Comparison of ENCODE assay signal across 8 cellular contexts in the genomic region with DNA sequence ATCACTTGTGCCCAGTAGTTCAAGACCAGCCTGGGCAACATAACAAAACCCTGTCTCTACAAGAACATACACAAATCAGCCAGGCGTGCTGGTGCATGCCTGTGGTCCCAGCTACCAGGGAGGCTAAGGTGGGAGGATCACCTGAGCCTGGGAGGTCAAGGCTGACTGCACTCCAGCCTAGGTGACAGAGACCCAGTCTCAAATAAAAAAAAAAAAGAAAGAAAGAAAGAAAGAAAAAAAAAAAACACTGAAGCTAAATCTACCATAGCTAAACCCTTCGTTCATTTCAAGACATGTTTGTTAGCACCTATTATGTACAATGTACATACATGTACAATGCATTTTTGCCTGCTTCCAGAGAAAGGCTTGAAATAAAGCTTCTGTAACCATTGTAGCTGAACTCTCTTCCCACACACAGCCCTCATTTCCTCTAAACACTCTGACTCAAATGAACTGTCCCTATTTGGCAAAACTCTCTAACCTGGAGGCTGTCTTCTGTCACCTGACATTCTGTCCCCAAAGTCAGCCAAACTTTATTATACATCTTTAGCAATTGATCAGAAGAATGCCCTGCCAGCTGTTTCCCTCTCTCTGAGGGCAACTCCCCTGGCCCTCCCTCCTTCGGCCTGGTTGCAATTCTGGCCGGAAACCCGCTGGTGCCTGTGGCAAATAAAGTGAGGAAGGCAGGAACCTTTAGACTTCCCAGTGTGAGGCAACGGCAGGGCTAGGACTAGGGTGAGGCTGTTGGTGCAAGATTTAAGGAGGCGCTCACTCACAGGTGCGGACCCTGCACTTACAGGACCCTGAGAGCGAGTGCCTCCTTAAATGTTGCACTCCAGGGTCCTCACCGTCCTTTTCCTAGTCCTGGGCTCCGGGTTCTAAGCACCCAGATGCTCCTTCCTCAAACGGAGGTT. TPM values are rescaled to one million over a fixed set of nuclear protein-coding genes. Genes with fewer than 3 reads are reported as not detected.
DNase-seq lines count a peak whose midpoint lies in the region; ATAC-seq, FAIRE-seq and TF ChIP-seq lines count a peak whose summit lies in the region.

No MANE protein-coding gene starts in this region.

- no peak overlapping the region; the same call in 1 of the 2 replicates for H2AFZ ChIP-seq in PC-3 (ENCODE audit: low read length)

- TF ChIP-seq POLR2A in A549 (IDR thresholded peaks at IDR 0.05; ENCODE audit: low read length) (no peak), GM19099 (IDR thresholded peaks at IDR 0.05; ENCODE audit: extremely low read depth, insufficient read length, low read depth) (peak; percentile 18), body of pancreas (IDR thresholded peaks at IDR 0.05) (peak in 1 of 3 donors; percentile 41), gastrocnemius medialis (IDR thresholded peaks at IDR 0.05) (no peak)

- H4K20me1 ChIP-seq in PC-3 (ENCODE audit: low read length) = no peaks in the 10 kb centered on the region

- H3K9me3 ChIP-seq in A549 (no peaks in the 10 kb centered on the region), PC-3 (ENCODE audit: low read length) (no peaks in the 10 kb centered on the region), body of pancreas (no peaks in the 10 kb centered on the region), iPS-20b (ENCODE audit: insufficient read depth, low read depth, low read length) (no peaks in the 10 kb centered on the region), gastrocnemius medialis (no peaks in the 10 kb centered on the region)

- ATAC-seq in A549 (peak; percentile 50 to 66), PC-3 (peak; percentile 74), body of pancreas (peak; percentile 34), gastrocnemius medialis (no peak), GM21529 (IDR thresholded peaks at IDR 0.05; ENCODE audit: unreplicated experiment) (no peak), GM19023 (IDR thresholded peaks at IDR 0.05; ENCODE audit: unreplicated experiment) (no peak)

- in situ Hi-C loops in gastrocnemius medialis (cut with MboI; ENCODE audit: low sequenced_read_pairs in 4 of 4) = loop anchor here (5.0 to 25.0 kb wide), 2 partner anchors 78 to 137 kb away; a partner anchor contains a TSS

- no peak for TF ChIP-seq EP300 in A549 (IDR thresholded peaks at IDR 0.05)

- H3K27me3 ChIP-seq in PC-3 (ENCODE audit: low read length) (no peaks in the 10 kb centered on the region), body of pancreas (no peaks in the 10 kb centered on the region), iPS-20b (ENCODE audit: insufficient read depth, low read length) (peaks cover 38% of the 10 kb centered on the region), gastrocnemius medialis (no peaks in the 10 kb centered on the region)

- DNase-seq in A549 (ENCODE audit: low read depth in 1 of 2, low spot score in 1 of 2) (peak; percentile 71 to 85), PC-3 (peak; percentile 66), body of pancreas (peak; percentile 42 to 72 (median 68)), gastrocnemius medialis (peak; percentile 14 to 23)

- peaks cover 30% of the 10 kb centered on the region for H3K4me1 ChIP-seq in A549
- H3K4me1 ChIP-seq in PC-3 (ENCODE audit: insufficient read depth, low read length) = peaks cover 12% of the 10 kb centered on the region; the same call in 1 of the 2 replicates
- peaks cover 21% of the 10 kb centered on the region for H3K4me1 ChIP-seq in body of pancreas
- peaks cover 2% of the 10 kb centered on the region; the same call in 1 of the 2 replicates for H3K4me1 ChIP-seq in iPS-20b (ENCODE audit: insufficient read depth, low read length)
- peaks cover 22 to 29% of the 10 kb centered on the region in 2 donors for H3K4me1 ChIP-seq in gastrocnemius medialis

- no peaks in the 10 kb centered on the region for H3K9me2 ChIP-seq in PC-3 (replicated peaks; ENCODE audit: low read length)

- 15% methylated on average over 12 of the region's 12 CpGs for WGBS in A549 (ENCODE audit: missing lambda C conversion rate)
- 18 to 28% methylated on average over 12 of the region's 12 CpGs for WGBS in body of pancreas, 2 donors

- POLR2A ChIA-PET in A549 (lab: Yijun Ruan, JAX) = interaction anchor here (0.5 to 1.6 kb wide), 2 partner anchors 21 to 61 kb away, joined by 3 to 5 read pairs; no protein-coding TSS in a partner anchor
- POLR2A ChIA-PET in PC-3 (lab: Charles Lee; ENCODE audit: unreplicated experiment) = interaction anchor here (0.6 kb wide), 1 partner anchor 59 kb away, joined by 12 read pairs; no protein-coding TSS in a partner anchor

- peaks cover 29% of the 10 kb centered on the region for H3K79me2 ChIP-seq in PC-3 (ENCODE audit: low read length)

- TF ChIP-seq RAD21 in A549 (conservative IDR thresholded peaks at IDR 0.05 in 1 of 2, IDR thresholded peaks at IDR 0.05 in 1 of 2) = no peak

- H3K4me3 ChIP-seq in A549 (peak overlapping the region; percentile 90), PC-3 (ENCODE audit: low read length) (peak overlapping the region; percentile 98), body of pancreas (no peak overlapping the region), iPS-20b (ENCODE audit: low read length) (peak overlapping the region; percentile 91), gastrocnemius medialis (peak overlapping the region; percentile 67 to 95 (median 81))

- H3K27ac ChIP-seq in A549 (peak overlapping the region; percentile 79 to 90), PC-3 (ENCODE audit: low read length) (peak overlapping the region; percentile 18; the same call in 1 of the 2 replicates), body of pancreas (peak overlapping the region in 3 of 4 donors; percentile 62 to 83 (median 81)), iPS-20b (ENCODE audit: low read length) (no peak overlapping the region), gastrocnemius medialis (peak overlapping the region; percentile 80 to 87 (median 84))

- BruUV-seq in PC-3 (replicated peaks; lab: Mats Ljungman, UMichigan) = no TSS peak

- no peak for TF ChIP-seq CTCF in A549 (IDR thresholded peaks at IDR 0.05)
- TF ChIP-seq CTCF in PC-3 (conservative IDR thresholded peaks at IDR 0.05; ENCODE audit: low read depth, low read length) = no peak
- TF ChIP-seq CTCF in body of pancreas (IDR thresholded peaks at IDR 0.05) = no peak
- TF ChIP-seq CTCF in gastrocnemius medialis (IDR thresholded peaks at IDR 0.05 in 4 of 5, conservative IDR thresholded peaks at IDR 0.05 in 1 of 5) = no peak

- peak; percentile 65 for FAIRE-seq in A549 (lab: Jason Lieb, UNC)

- H3K9ac ChIP-seq in PC-3 (ENCODE audit: low read length) (peak overlapping the region; percentile 71; the same call in 1 of the 2 replicates), iPS-20b (ENCODE audit: low read depth, low read length) (no peak overlapping the region)

- H3K4me2 ChIP-seq in A549 (peak overlapping the region; percentile 80), PC-3 (ENCODE audit: low read length) (peak overlapping the region; percentile 88)

- intact Hi-C loops in PC-3 (cut with micrococcal nuclease) (no loop called here), body of pancreas (cut with DNase I) (no loop called here), gastrocnemius medialis (cut with DNase I; ENCODE audit: low total_unique reads) (no loop called here)

- CTCF ChIA-PET in A549 (lab: Yijun Ruan, JAX) = interaction anchor here (0.6 to 12.2 kb wide), 18 partner anchors 7 to 220 kb away, joined by 3 to 462 read pairs (median 4); a partner anchor contains a TSS
- CTCF ChIA-PET in PC-3 (lab: Charles Lee) = no interaction called here

- no peaks in the 10 kb centered on the region for H3F3A ChIP-seq in PC-3 (ENCODE audit: low read length, unreplicated experiment)

- H3K36me3 ChIP-seq in PC-3 (ENCODE audit: low read depth, low read length) (no peaks in the 10 kb centered on the region), body of pancreas (replicated peaks in 1 of 2; ENCODE audit: insufficient read depth in 1 of 2, low read depth in 2 of 2) (no peaks in the 10 kb centered on the region), iPS-20b (ENCODE audit: insufficient read depth, low read depth, low read length) (no peaks in the 10 kb centered on the region), gastrocnemius medialis (no peaks in the 10 kb centered on the region)

RNA-seq across cellular contexts. Expression of a gene that starts 1.8 kb away (rescaled TPM):
- polyA plus RNA-seq in A549 (2011; rRNA removed) (58.9 and 75.6 TPM in 2 replicates), A549 (2017; fragmentation: RNase III; extraction: RNeasy Plus Mini Kit Qiagen cat#74134 plus additional on column Dnase treatment) (31.2 to 38.6 TPM (median 37.3 TPM) in 3 replicates)
- polyA plus RNA-seq in A549 (2012; cell fraction: cytosol; rRNA removed) = 74.2 and 87.8 TPM in 2 replicates
- 69.3 and 108 TPM in 2 replicates for polyA plus RNA-seq in A549 (2012; cell fraction: nucleus; rRNA removed)
- 49.9 and 56.3 TPM in 2 replicates for polyA minus RNA-seq in A549 (2011; rRNA and poly(A)+ RNA removed)
- total RNA-seq in PC-3 (2014; rRNA removed) (34.2 and 44.9 TPM in 2 replicates), body of pancreas (10 to 100 TPM; 21.1 to 29.8 TPM), gastrocnemius medialis (10 to 100 TPM; 18.6 to 34.8 (median 29.2) TPM)

RNA-seq across cellular contexts. Expression of a gene that starts 7.8 kb away (rescaled TPM):
- polyA plus RNA-seq in A549 (2011; rRNA removed) (0.09 and 0.38 TPM in 2 replicates), A549 (2017; fragmentation: RNase III; extraction: RNeasy Plus Mini Kit Qiagen cat#74134 plus additional on column Dnase treatment) (1.4 to 2.2 TPM (median 1.5 TPM) in 3 replicates)
- 0.46 and 0.67 TPM in 2 replicates for polyA plus RNA-seq in A549 (2012; cell fraction: cytosol; rRNA removed)
- polyA plus RNA-seq in A549 (2012; cell fraction: nucleus; rRNA removed) = 0.65 and 1.1 TPM in 2 replicates
- 0.39 and 0.74 TPM in 2 replicates for polyA minus RNA-seq in A549 (2011; rRNA and poly(A)+ RNA removed)
- total RNA-seq in PC-3 (2014; rRNA removed) (0.98 TPM in 1 of 2 replicates, not detected in the other), body of pancreas (under 1 TPM in 1 of 2 donors, not detected in 1; 0.52 TPM), gastrocnemius medialis (not detected)

RNA-seq across cellular contexts. Expression of a gene that starts 20.6 kb away (rescaled TPM):
- polyA plus RNA-seq in A549 (2011; rRNA removed) (4.4 and 5.5 TPM in 2 replicates), A549 (2017; fragmentation: RNase III; extraction: RNeasy Plus Mini Kit Qiagen cat#74134 plus additional on column Dnase treatment) (10.1 to 12.0 TPM (median 12.0 TPM) in 3 replicates)
- polyA plus RNA-seq in A549 (2012; cell fraction: cytosol; rRNA removed) = 9.8 and 10.9 TPM in 2 replicates
- 16.5 and 16.6 TPM in 2 replicates for polyA plus RNA-seq in A549 (2012; cell fraction: nucleus; rRNA removed)
- polyA minus RNA-seq in A549 (2011; rRNA and poly(A)+ RNA removed) = 2.3 and 3.5 TPM in 2 replicates
- total RNA-seq in PC-3 (2014; rRNA removed) (29.0 and 36.0 TPM in 2 replicates), body of pancreas (10 to 100 TPM; 14.5 to 16.9 TPM), gastrocnemius medialis (1 to 10 TPM; 1.5 to 9.6 (median 6.7) TPM)

RNA-seq across cellular contexts. Expression of a gene that starts 50.1 kb away (rescaled TPM):
- 31.9 and 32.0 TPM in 2 replicates for polyA plus RNA-seq in A549 (2011; rRNA removed)
- polyA plus RNA-seq in A549 (2012; cell fraction: cytosol; rRNA removed) = 49.4 and 52.2 TPM in 2 replicates
- 47.2 and 52.6 TPM in 2 replicates for polyA plus RNA-seq in A549 (2012; cell fraction: nucleus; rRNA removed)
- polyA plus RNA-seq in A549 (2017; fragmentation: RNase III; extraction: RNeasy Plus Mini Kit Qiagen cat#74134 plus additional on column Dnase treatment) = 55.1 to 62.3 TPM (median 55.2 TPM) in 3 replicates
- 33.6 and 35.3 TPM in 2 replicates for polyA minus RNA-seq in A549 (2011; rRNA and poly(A)+ RNA removed)
- total RNA-seq in PC-3 (2014; rRNA removed) = 23.4 and 43.1 TPM in 2 replicates
- 10 to 100 TPM; 19.7 to 31.0 TPM for total RNA-seq in body of pancreas
- 10 to 100 TPM in 3 of 4 donors, 1 to 10 TPM in 1; 9.3 to 20.3 (median 16.7) TPM for total RNA-seq in gastrocnemius medialis

RNA-seq across cellular contexts. Expression of a gene that starts 50.4 kb away (rescaled TPM):
- polyA plus RNA-seq in A549 (2011; rRNA removed) (0.12 TPM in 1 of 2 replicates, not detected in the other), A549 (2017; fragmentation: RNase III; extraction: RNeasy Plus Mini Kit Qiagen cat#74134 plus additional on column Dnase treatment) (0.27 to 0.37 TPM (median 0.28 TPM) in 3 replicates)
- polyA plus RNA-seq in A549 (2012; cell fraction: cytosol; rRNA removed) = 0.13 and 0.26 TPM in 2 replicates
- polyA plus RNA-seq in A549 (2012; cell fraction: nucleus; rRNA removed) = 0.32 and 0.47 TPM in 2 replicates
- polyA minus RNA-seq in A549 (2011; rRNA and poly(A)+ RNA removed) = not detected in 2 replicates
- total RNA-seq in PC-3 (2014; rRNA removed) (0.18 TPM in 1 of 2 replicates, not detected in the other), body of pancreas (1 to 10 TPM in 1 of 2 donors, not detected in 1; 4.6 TPM), gastrocnemius medialis (1 to 10 TPM in 1 of 4 donors, not detected in 3; 1.2 TPM)

Comparison
In these comparisons a context has a peak if more than half of its experiments do, and no peak if none do; other contexts are left out.
1. ATAC-seq: peak in A549 (2 of 2), PC-3 (single experiment) and body of pancreas (single experiment); none in gastrocnemius medialis (0 of 2), GM21529 (single experiment) and GM19023 (single experiment).
2. DNase-seq: peak in every context shown above with its lines; median percentile 78 in A549; 68 in body of pancreas; 66 in PC-3; 18 in gastrocnemius medialis.
3. H3K4me3 ChIP-seq: peak in A549 (single experiment), PC-3 (single experiment), iPS-20b (single experiment) and gastrocnemius medialis (4 of 4); none in body of pancreas (0 of 2).